10 cellular contexts compared by ENCODE assay signal in the genomic region with DNA sequence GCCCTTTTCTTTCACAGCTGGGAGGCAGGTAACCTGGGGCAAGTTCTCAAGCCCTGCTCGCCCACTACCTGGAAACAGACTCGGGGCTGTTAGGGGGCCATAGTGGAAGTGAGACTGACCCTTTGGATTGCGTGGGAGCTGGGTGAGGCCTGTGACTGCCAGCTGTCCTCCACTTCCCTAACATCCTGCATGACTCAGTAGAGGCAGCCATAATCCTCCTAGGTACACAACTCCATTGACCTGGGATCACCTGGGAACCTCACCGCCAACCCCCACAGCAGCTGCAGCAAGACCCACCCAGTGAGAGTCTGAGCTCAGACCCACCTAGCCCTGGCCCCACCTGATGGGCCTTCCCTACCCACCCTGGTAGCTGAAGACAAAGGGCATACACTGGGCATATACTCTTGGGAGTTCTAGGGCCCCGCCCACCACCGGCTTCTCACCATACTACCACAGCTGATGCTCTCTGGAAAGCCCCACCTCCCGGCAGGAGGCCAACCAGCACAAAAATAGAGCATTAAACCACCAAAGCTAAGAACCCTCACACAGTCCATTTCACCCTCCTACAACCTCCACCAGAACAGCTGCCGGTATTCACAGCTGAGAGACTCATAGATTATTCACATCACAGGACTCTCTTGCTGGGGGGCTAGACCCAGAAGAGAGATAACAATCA.
DNase-seq lines count a peak whose midpoint lies in the region; ATAC-seq and TF ChIP-seq lines count a peak whose summit lies in the region.
"Had no signal": no experiment of that assay in that cellular context is flagged by ENCODE, and none has a peak within 500 bp of the region (broad histone marks: within the 10 kb centered on the region; RNA-seq: fewer than 3 reads in every experiment).

No MANE protein-coding gene starts in this region.

- TF ChIP-seq CTCF in NB4 (IDR thresholded peaks at IDR 0.05; ENCODE audit: low read depth, low read length) (no peak), vagina (IDR thresholded peaks at IDR 0.05) (no peak)

- H3K4me1 ChIP-seq in skeletal muscle satellite cell (ENCODE audit: control insufficient read depth, insufficient read depth, low read length), result peaks cover 18% of the 10 kb centered on the region
- peaks cover 11% of the 10 kb centered on the region for H3K4me1 ChIP-seq in vagina

- peaks cover 32% of the 10 kb centered on the region for H3K27me3 Mint-ChIP-seq in activated CD4-positive, alpha-beta T cell treated with anti-CD3 and anti-CD28 coated beads for 36 hours

- H3K4me3 ChIP-seq in NB4 (ENCODE audit: low read depth, low read length) (no peak overlapping the region), skeletal muscle satellite cell (ENCODE audit: low read length) (no peak overlapping the region), vagina (no peak overlapping the region)
- H3K4me3 ChIP-seq: A549 had no signal

- no peaks in the 10 kb centered on the region for H3K9me3 Mint-ChIP-seq in activated CD4-positive, alpha-beta T cell treated with anti-CD3 and anti-CD28 coated beads for 36 hours (ENCODE audit: low read depth)

- H3K4me2 ChIP-seq in skeletal muscle satellite cell (ENCODE audit: low read length), result peak overlapping the region; percentile 9
- H3K4me2 ChIP-seq: A549 had no signal

- peak; percentile 12 for DNase-seq in activated CD4-positive, alpha-beta T cell treated with anti-CD3 and anti-CD28 coated beads for 36 hours
- DNase-seq in activated CD4-positive, alpha-beta T cell treated with anti-CD3 and anti-CD28 coated beads for 1 hour, result no peak
- DNase-seq in NB4 (ENCODE audit: low read depth) (peak; percentile 25), vagina (ENCODE audit: extremely low spot score in 2 of 2) (no peak), erythroblast (lab: John Stamatoyannopoulos, UW) (no peak)
- DNase-seq in activated CD8-positive, alpha-beta memory T cell treated with anti-CD3 and anti-CD28 coated beads, Interleukin-2, amount 50 U/mL, for 48 hours, result no peak
- DNase-seq: amniotic stem cell had no signal

- no peaks in the 10 kb centered on the region for H3K36me3 ChIP-seq in skeletal muscle satellite cell (ENCODE audit: insufficient read depth, low read length)
- no peaks in the 10 kb centered on the region for H3K36me3 ChIP-seq in vagina

- H3K9me3 ChIP-seq in skeletal muscle satellite cell (replicated peaks; ENCODE audit: low read length) (no peaks in the 10 kb centered on the region), vagina (no peaks in the 10 kb centered on the region)
- H3K9me3 ChIP-seq: A549 had no signal

- POLR2A ChIA-PET in activated CD4-positive, alpha-beta T cell treated with anti-CD3 and anti-CD28 coated beads for 36 hours (lab: Charles Lee), result no interaction called here

- peaks cover 10% of the 10 kb centered on the region for H3K4me1 Mint-ChIP-seq in activated CD4-positive, alpha-beta T cell treated with anti-CD3 and anti-CD28 coated beads for 36 hours

- no peak overlapping the region for H3K27ac ChIP-seq in vagina
- H3K27ac ChIP-seq: A549 had no signal

- H3K27me3 ChIP-seq in skeletal muscle satellite cell (ENCODE audit: control insufficient read depth, insufficient read depth, low read length), result no peaks in the 10 kb centered on the region
- no peaks in the 10 kb centered on the region for H3K27me3 ChIP-seq in vagina

- no peak overlapping the region for H3K9ac ChIP-seq in skeletal muscle satellite cell (ENCODE audit: low read depth, low read length)

- CTCF ChIA-PET in activated CD4-positive, alpha-beta T cell treated with anti-CD3 and anti-CD28 coated beads for 36 hours (lab: Charles Lee), result no interaction called here

- intact Hi-C loops in activated CD4-positive, alpha-beta T cell treated with anti-CD3 and anti-CD28 coated beads for 36 hours (cut with DNase I, micrococcal nuclease), result no loop called here
- intact Hi-C loops in vagina (cut with DNase I), result no loop called here

- TF ChIP-seq POLR2A in NB4 (IDR thresholded peaks at IDR 0.05; ENCODE audit: extremely low read depth, insufficient read length) (no peak), vagina (IDR thresholded peaks at IDR 0.05) (no peak), erythroblast (IDR thresholded peaks at IDR 0.05; ENCODE audit: low read length) (no peak)

- H3K4me3 Mint-ChIP-seq in activated CD4-positive, alpha-beta T cell treated with anti-CD3 and anti-CD28 coated beads for 36 hours, result no peak overlapping the region

- no peaks in the 10 kb centered on the region for H3K36me3 Mint-ChIP-seq in activated CD4-positive, alpha-beta T cell treated with anti-CD3 and anti-CD28 coated beads for 36 hours (ENCODE audit: low read depth)

- H3K27ac Mint-ChIP-seq in activated CD4-positive, alpha-beta T cell treated with anti-CD3 and anti-CD28 coated beads for 36 hours, result no peak overlapping the region

- no peak for ATAC-seq in activated CD4-positive, alpha-beta T cell treated with anti-CD3 and anti-CD28 coated beads for 36 hours
- peak; percentile 85 for ATAC-seq in HG02759 (IDR thresholded peaks at IDR 0.05; ENCODE audit: unreplicated experiment)
- ATAC-seq: A549 had no signal

Comparison
In these comparisons a context has a peak if more than half of its experiments do, and no peak if none do; other contexts are left out.
1. DNase-seq: peak in activated CD4-positive, alpha-beta T cell treated with anti-CD3 and anti-CD28 coated beads for 36 hours (single experiment) and NB4 (single experiment); none in activated CD4-positive, alpha-beta T cell treated with anti-CD3 and anti-CD28 coated beads for 1 hour (single experiment), activated CD8-positive, alpha-beta memory T cell treated with anti-CD3 and anti-CD28 coated beads, Interleukin-2, amount 50 U/mL, for 48 hours (single experiment), vagina (0 of 2) and erythroblast (0 of 2).